ENCODE assay signal across 1 cellular context in genomic region chr6:35919085-35919826, GRCh38.
TF ChIP-seq lines count a peak whose summit lies in the region.

No MANE protein-coding gene starts in this region.

TF ChIP-seq in WTC11, 78 proteins besides CTCF, POLR2A, EP300 and RAD21 (continued from another document):
- TF ChIP-seq ZNF281 (CRISPR knock-in tag; IDR thresholded peaks at IDR 0.05): no peak
- TF ChIP-seq NFE2L1 (CRISPR knock-in tag; IDR thresholded peaks at IDR 0.05): no peak
- no peak for TF ChIP-seq NR3C1 (CRISPR knock-in tag; conservative IDR thresholded peaks at IDR 0.05; ENCODE audit: low read depth)
- TF ChIP-seq ATF3 (CRISPR knock-in tag; conservative IDR thresholded peaks at IDR 0.05): no peak
- TF ChIP-seq, protein P1, sequence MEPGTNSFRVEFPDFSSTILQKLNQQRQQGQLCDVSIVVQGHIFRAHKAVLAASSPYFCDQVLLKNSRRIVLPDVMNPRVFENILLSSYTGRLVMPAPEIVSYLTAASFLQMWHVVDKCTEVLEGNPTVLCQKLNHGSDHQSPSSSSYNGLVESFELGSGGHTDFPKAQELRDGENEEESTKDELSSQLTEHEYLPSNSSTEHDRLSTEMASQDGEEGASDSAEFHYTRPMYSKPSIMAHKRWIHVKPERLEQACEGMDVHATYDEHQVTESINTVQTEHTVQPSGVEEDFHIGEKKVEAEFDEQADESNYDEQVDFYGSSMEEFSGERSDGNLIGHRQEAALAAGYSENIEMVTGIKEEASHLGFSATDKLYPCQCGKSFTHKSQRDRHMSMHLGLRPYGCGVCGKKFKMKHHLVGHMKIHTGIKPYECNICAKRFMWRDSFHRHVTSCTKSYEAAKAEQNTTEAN (CRISPR knock-in tag; IDR thresholded peaks at IDR 0.05): no peak
